In the genomic region with DNA sequence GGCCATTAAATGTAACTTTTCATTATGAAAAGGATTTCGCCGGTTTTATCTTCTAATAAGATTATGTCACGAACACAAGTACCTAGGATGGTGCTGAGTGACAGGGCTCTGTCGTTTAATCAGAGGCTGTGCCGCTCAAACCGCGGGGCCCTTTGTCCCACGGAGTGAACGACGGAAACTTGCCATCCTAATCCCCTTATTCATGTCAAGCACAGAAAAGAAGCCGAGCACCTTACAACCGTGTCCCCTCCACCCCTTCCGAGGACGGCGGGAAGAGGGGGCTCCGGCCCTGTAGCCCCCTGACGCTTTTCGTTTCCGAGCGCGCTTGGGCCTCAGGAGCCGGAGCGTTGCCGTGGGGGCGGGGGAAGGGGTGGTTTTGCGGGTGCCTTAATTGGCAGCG, we compare ENCODE assay signal across 17 cellular contexts. TPM values are rescaled to one million over a fixed set of nuclear protein-coding genes. Genes with fewer than 3 reads are reported as not detected.
DNase-seq lines count a peak whose midpoint lies in the region; ATAC-seq and TF ChIP-seq lines count a peak whose summit lies in the region.
"Had no signal": no experiment of that assay in that cellular context is flagged by ENCODE, and none has a peak within 500 bp of the region (broad histone marks: within the 10 kb centered on the region; RNA-seq: fewer than 3 reads in every experiment).

No MANE protein-coding gene starts in this region.

- H3K4me1 Mint-ChIP-seq in MCF 10A (ENCODE audit: insufficient read depth, unreplicated experiment): no peaks in the 10 kb centered on the region
- peaks cover 20% of the 10 kb centered on the region for H3K4me1 Mint-ChIP-seq in activated B cell treated with CpG ODN at 0.5 μM for 24 hours
- H3K4me1 Mint-ChIP-seq in type B pancreatic cell (ENCODE audit: unreplicated experiment): peaks cover 32% of the 10 kb centered on the region

- H3K9me3 ChIP-seq in breast epithelium (no peaks in the 10 kb centered on the region), iPS-18c (ENCODE audit: control insufficient read depth, insufficient read depth, low read length) (peaks cover 6% of the 10 kb centered on the region)
- H3K9me3 ChIP-seq: MG63 had no signal

- no peaks in the 10 kb centered on the region for H3K36me3 ChIP-seq in breast epithelium
- H3K36me3 ChIP-seq: MG63 had no signal

- H3K27ac ChIP-seq in breast epithelium: peak overlapping the region; percentile 69 to 91
- H3K27ac ChIP-seq in RWPE1: no peak overlapping the region

- H3K36me3 Mint-ChIP-seq in MCF 10A (ENCODE audit: insufficient read depth, unreplicated experiment): peaks cover 6% of the 10 kb centered on the region
- H3K36me3 Mint-ChIP-seq in activated B cell treated with CpG ODN at 0.5 μM for 24 hours (ENCODE audit: low read depth): no peaks in the 10 kb centered on the region
- peaks cover 1% of the 10 kb centered on the region for H3K36me3 Mint-ChIP-seq in type B pancreatic cell
- H3K36me3 Mint-ChIP-seq: mesothelial cell of epicardium had no signal

- H3K27ac Mint-ChIP-seq in MCF 10A (ENCODE audit: low read depth, unreplicated experiment): no peak overlapping the region
- H3K27ac Mint-ChIP-seq in activated B cell treated with CpG ODN at 0.5 μM for 24 hours: no peak overlapping the region
- H3K27ac Mint-ChIP-seq in type B pancreatic cell: peak overlapping the region; percentile 63
- H3K27ac Mint-ChIP-seq: mesothelial cell of epicardium had no signal

- no peak for TF ChIP-seq CTCF in breast epithelium (IDR thresholded peaks at IDR 0.05)
- TF ChIP-seq CTCF in MCF 10A (IDR thresholded peaks at IDR 0.05; ENCODE audit: unreplicated experiment): no peak
- no peak for TF ChIP-seq CTCF in activated B cell treated with CpG ODN at 0.5 μM for 24 hours (IDR thresholded peaks at IDR 0.05)
- no peak for TF ChIP-seq CTCF in type B pancreatic cell (conservative IDR thresholded peaks at IDR 0.05)
- TF ChIP-seq CTCF in RWPE1 (conservative IDR thresholded peaks at IDR 0.05; ENCODE audit: low read depth): no peak

- DNase-seq in breast epithelium (ENCODE audit: low spot score in 2 of 2) (no peak), MCF 10A (ENCODE audit: unreplicated experiment) (no peak), activated B cell treated with CpG ODN at 0.5 μM for 24 hours (no peak), type B pancreatic cell (ENCODE audit: extremely low spot score, unreplicated experiment) (no peak), RWPE1 (ENCODE audit: low spot score) (no peak), mucosa of gallbladder (ENCODE audit: low spot score) (no peak)
- DNase-seq in stimulated activated CD4-positive, alpha-beta T cell treated with anti-CD3 and anti-CD28 coated beads, Interleukin-12 subunit alpha, Interleukin-12 subunit beta, amount 100 ng/mL, for 4 hours: no peak
- DNase-seq: activated CD4-positive, CD25-positive, alpha-beta regulatory T cell; effector CD8-positive, alpha-beta T cell; MG63; NCI-H187; occipital lobe; SIG-M5; T-helper 2 cell had no signal

- H3K4me3 ChIP-seq in breast epithelium (peak overlapping the region in 2 of 3 donors; percentile 44 to 65), iPS-18c (ENCODE audit: insufficient read depth, low read depth, low read length) (peak overlapping the region; percentile 31)
- H3K4me3 ChIP-seq: MG63 had no signal

- no peaks in the 10 kb centered on the region for H3K27me3 Mint-ChIP-seq in MCF 10A (ENCODE audit: insufficient read depth, unreplicated experiment)
- H3K27me3 Mint-ChIP-seq in activated B cell treated with CpG ODN at 0.5 μM for 24 hours: peaks cover 62% of the 10 kb centered on the region
- peaks cover 89% of the 10 kb centered on the region for H3K27me3 Mint-ChIP-seq in type B pancreatic cell

- no peak for TF ChIP-seq POLR2A in breast epithelium (IDR thresholded peaks at IDR 0.05)

- intact Hi-C loops in breast epithelium (cut with DNase I; ENCODE audit: low total_unique reads) (loop anchor here (5.0 kb wide), 2 partner anchors 47 to 382 kb away; no protein-coding TSS in a partner anchor), MCF 10A (cut with micrococcal nuclease) (no loop called here), activated B cell treated with CpG ODN at 0.5 μM for 24 hours (cut with micrococcal nuclease) (no loop called here)

- peaks cover 0 to 41% of the 10 kb centered on the region in 2 donors for H3K27me3 ChIP-seq in breast epithelium
- H3K27me3 ChIP-seq: MG63 had no signal

- BruUV-seq in MCF 10A (replicated peaks; lab: Mats Ljungman, UMichigan): no TSS peak

- CTCF ChIA-PET in MCF 10A (lab: Yijun Ruan, JAX): no interaction called here
- CTCF ChIA-PET in activated B cell treated with CpG ODN at 0.5 μM for 24 hours (lab: Charles Lee): no interaction called here
- CTCF ChIA-PET in RWPE1 (lab: Yijun Ruan, JAX): no interaction called here

- POLR2A ChIA-PET in MCF 10A (lab: Yijun Ruan, JAX) (no interaction called here), activated B cell treated with CpG ODN at 0.5 μM for 24 hours (lab: Charles Lee) (no interaction called here), RWPE1 (lab: Yijun Ruan, JAX; ENCODE audit: low non-redundant PET) (no interaction called here)

- no peaks in the 10 kb centered on the region for H3K9me3 Mint-ChIP-seq in MCF 10A (ENCODE audit: unreplicated experiment)
- H3K9me3 Mint-ChIP-seq in activated B cell treated with CpG ODN at 0.5 μM for 24 hours: no peaks in the 10 kb centered on the region
- no peaks in the 10 kb centered on the region for H3K9me3 Mint-ChIP-seq in type B pancreatic cell
- H3K9me3 Mint-ChIP-seq: mesothelial cell of epicardium had no signal

- no peak overlapping the region for H3K4me3 Mint-ChIP-seq in MCF 10A (ENCODE audit: unreplicated experiment)
- H3K4me3 Mint-ChIP-seq in activated B cell treated with CpG ODN at 0.5 μM for 24 hours: peak overlapping the region; percentile 58
- H3K4me3 Mint-ChIP-seq in type B pancreatic cell: peak overlapping the region; percentile 70
- H3K4me3 Mint-ChIP-seq: mesothelial cell of epicardium had no signal

- no peak for ATAC-seq in activated B cell treated with CpG ODN at 0.5 μM for 24 hours (ENCODE audit: low read depth)
- ATAC-seq: sciatic nerve had no signal

- peaks cover 11 to 12% of the 10 kb centered on the region in 2 donors for H3K4me1 ChIP-seq in breast epithelium

RNA-seq across cellular contexts. Expression of a gene that starts 11.2 kb away (rescaled TPM):
- total RNA-seq in breast epithelium (10 to 100 TPM in 1 of 3 donors, 1 to 10 TPM in 1, under 1 TPM in 1; 0.16 to 20.3 (median 9.2) TPM), MCF 10A (2022) (3.4 and 3.9 TPM in 2 replicates), activated B cell treated with CpG ODN at 0.5 μM for 24 hours (not detected in 2 replicates), type B pancreatic cell (ENCODE audit: low replicate concordance) (13.6 and 33.6 TPM in 2 replicates), mucosa of gallbladder (0.17 TPM)
- total RNA-seq: occipital lobe had no signal
